In genomic region chr4:131061734-131062133, GRCh38 we compare ENCODE assay signal across 27 cellular contexts.
"Had no signal": no experiment of that assay in that cellular context is flagged by ENCODE, and none has a peak within 500 bp of the region (broad histone marks: within the 10 kb centered on the region; RNA-seq: fewer than 3 reads in every experiment).

No MANE protein-coding gene starts in this region.

- DNase-seq: hypothalamus; immature natural killer cell; kidney; left colon; left lung; lower lobe of right lung; mammary epithelial cell; mesenchymal stem cell; naive B cell; ovary; stimulated activated CD4-positive, alpha-beta T cell treated with anti-CD3 and anti-CD28 coated beads, Interleukin-12 subunit alpha, Interleukin-12 subunit beta, amount 100 ng/mL, for 4 hours; stimulated activated CD4-positive, alpha-beta T cell treated with anti-CD3 and anti-CD28 coated beads, Interleukin-15, amount 100 ng/mL, for 24 hours; stimulated activated CD4-positive, alpha-beta T cell treated with anti-CD3 and anti-CD28 coated beads, Interleukin-2, amount 100 ng/mL, for 24 hours; stimulated activated CD4-positive, alpha-beta T cell treated with anti-CD3 and anti-CD28 coated beads, Interleukin-4, amount 100 ng/mL, for 1 hour; stimulated activated naive B cell treated with anti-CD40 and anti-IgM and Interleukin-4, amounts not matched to agents 10 μg/mL and 1 μg/mL and 100 μg/mL, for 72 hours; stimulated activated naive CD8-positive, alpha-beta T cell treated with anti-CD3 and anti-CD28 coated beads, Interleukin-15, Interleukin-2, amounts not matched to agents 100 U/mL and 50 U/mL, for 24 hours; stomach; testis; thyroid gland; uterus had no signal

- H3K4me1 ChIP-seq: left lung, lower lobe of right lung, right atrium auricular region, stomach, testis, thyroid gland, uterus had no signal

- H3K27me3 ChIP-seq: left lung, ovary, right atrium auricular region, stomach, testis, thyroid gland, uterus had no signal

- H3K4me1 Mint-ChIP-seq: immature natural killer cell; mesothelial cell of epicardium; naive B cell; stimulated activated naive B cell treated with anti-CD40 and anti-IgM and Interleukin-4, amounts not matched to agents 10 μg/mL and 1 μg/mL and 100 μg/mL, for 72 hours had no signal

- H3K9me3 ChIP-seq: ovary, testis, thyroid gland, uterus had no signal

- H3K27ac ChIP-seq: left lung, lower lobe of right lung, ovary, right atrium auricular region, skin epidermis, stomach, testis, thyroid gland, uterus had no signal

- H3K4me3 ChIP-seq: left lung, lower lobe of right lung, ovary, right atrium auricular region, skin epidermis, stomach, testis, thyroid gland, uterus had no signal

- H3K4me3 Mint-ChIP-seq: immature natural killer cell; mesothelial cell of epicardium; naive B cell; natural killer cell treated with Interleukin-12 subunit alpha and Interleukin-12 subunit beta and Interleukin-15 and Interleukin-18, amount 100 ng/mL, for 72 hours; stimulated activated naive B cell treated with anti-CD40 and anti-IgM and Interleukin-4, amounts not matched to agents 10 μg/mL and 1 μg/mL and 100 μg/mL, for 72 hours; type B pancreatic cell had no signal

- H3K27ac Mint-ChIP-seq: immature natural killer cell; mesothelial cell of epicardium; naive B cell; natural killer cell treated with Interleukin-12 subunit alpha and Interleukin-12 subunit beta and Interleukin-15 and Interleukin-18, amount 100 ng/mL, for 72 hours; progenitor cell of endocrine pancreas; stimulated activated naive B cell treated with anti-CD40 and anti-IgM and Interleukin-4, amounts not matched to agents 10 μg/mL and 1 μg/mL and 100 μg/mL, for 72 hours; type B pancreatic cell had no signal

- ATAC-seq: left colon; left lung; lower lobe of right lung; natural killer cell treated with Interleukin-12 subunit alpha and Interleukin-12 subunit beta and Interleukin-15 and Interleukin-18, amount 100 ng/mL, for 72 hours; sciatic nerve; stimulated activated naive B cell treated with anti-CD40 and anti-IgM and Interleukin-4, amounts not matched to agents 10 μg/mL and 1 μg/mL and 100 μg/mL, for 72 hours; stimulated activated naive CD8-positive, alpha-beta T cell treated with anti-CD3 and anti-CD28 coated beads, Interleukin-15, Interleukin-2, amounts not matched to agents 100 U/mL and 50 U/mL, for 24 hours had no signal

- H3K27me3 Mint-ChIP-seq: naive B cell; natural killer cell treated with Interleukin-12 subunit alpha and Interleukin-12 subunit beta and Interleukin-15 and Interleukin-18, amount 100 ng/mL, for 72 hours; progenitor cell of endocrine pancreas; stimulated activated naive B cell treated with anti-CD40 and anti-IgM and Interleukin-4, amounts not matched to agents 10 μg/mL and 1 μg/mL and 100 μg/mL, for 72 hours; type B pancreatic cell had no signal

- H3K36me3 ChIP-seq: left lung, lower lobe of right lung, ovary, right atrium auricular region, stomach, thyroid gland, uterus had no signal

- H3K36me3 Mint-ChIP-seq: natural killer cell treated with Interleukin-12 subunit alpha and Interleukin-12 subunit beta and Interleukin-15 and Interleukin-18, amount 100 ng/mL, for 72 hours; stimulated activated naive B cell treated with anti-CD40 and anti-IgM and Interleukin-4, amounts not matched to agents 10 μg/mL and 1 μg/mL and 100 μg/mL, for 72 hours; type B pancreatic cell had no signal
